8 cellular contexts compared by ENCODE assay signal in genomic region chr2:58762176-58762781, GRCh38.
A peak's percentile ranks its signal among the peaks of the same experiment; 100 is the strongest.
DNase-seq lines count a peak whose midpoint lies in the region; ATAC-seq lines count a peak whose summit lies in the region.

No MANE protein-coding gene starts in this region.

- peaks cover 6 to 17% of the 10 kb centered on the region in 2 donors for H3K4me1 Mint-ChIP-seq in stimulated activated naive B cell treated with anti-CD40 and anti-IgM and Interleukin-4, amounts not matched to agents 10 μg/mL and 1 μg/mL and 100 μg/mL, for 72 hours

- H3K9me3 ChIP-seq in iPS DF 6.9 (ENCODE audit: control insufficient read depth, insufficient read depth, low read length), result no peaks in the 10 kb centered on the region

- H3K4me3 ChIP-seq in iPS DF 6.9 (ENCODE audit: low read length), result no peak overlapping the region

- no CpG with 5 or more reads among the region's 5 CpGs for WGBS in iPS DF 6.9 (ENCODE audit: insufficient coverage, insufficient read length)

- no peaks in the 10 kb centered on the region for H3K36me3 ChIP-seq in iPS DF 6.9 (ENCODE audit: control insufficient read depth, insufficient read depth, low read length)

- H3K4me1 ChIP-seq in iPS DF 6.9 (ENCODE audit: control insufficient read depth, insufficient read depth, low read length), result peaks cover 3% of the 10 kb centered on the region

- no peak overlapping the region for H3K27ac Mint-ChIP-seq in stimulated activated naive B cell treated with anti-CD40 and anti-IgM and Interleukin-4, amounts not matched to agents 10 μg/mL and 1 μg/mL and 100 μg/mL, for 72 hours

- H3K27me3 ChIP-seq in iPS DF 6.9 (ENCODE audit: control insufficient read depth, insufficient read depth, low read length), result no peaks in the 10 kb centered on the region

- H3K9me3 Mint-ChIP-seq in stimulated activated naive B cell treated with anti-CD40 and anti-IgM and Interleukin-4, amounts not matched to agents 10 μg/mL and 1 μg/mL and 100 μg/mL, for 72 hours, result no peaks in the 10 kb centered on the region

- DNase-seq in DMS114 treated with DMSO at 0.1 percent for 48 hours (lab: John Stamatoyannopoulos, UW; ENCODE audit: unreplicated experiment) (peak; percentile 20), NCI-H345 treated with DMSO at 0.1 percent for 48 hours (lab: John Stamatoyannopoulos, UW; ENCODE audit: unreplicated experiment) (peak; percentile 40), amniotic stem cell (lab: John Stamatoyannopoulos, UW) (peak; percentile 20), iPS DF 6.9 (ENCODE audit: low read depth, low spot score) (peak; percentile 61)
- peak; percentile 24 for DNase-seq in stimulated activated naive B cell treated with anti-CD40 and anti-IgM and Interleukin-4, amounts not matched to agents 10 μg/mL and 1 μg/mL and 100 μg/mL, for 72 hours

- H3K36me3 Mint-ChIP-seq in stimulated activated naive B cell treated with anti-CD40 and anti-IgM and Interleukin-4, amounts not matched to agents 10 μg/mL and 1 μg/mL and 100 μg/mL, for 72 hours, result no peaks in the 10 kb centered on the region

- H3K27ac ChIP-seq in iPS DF 6.9 (ENCODE audit: low read length), result no peak overlapping the region

- no peak overlapping the region for H3K4me3 Mint-ChIP-seq in stimulated activated naive B cell treated with anti-CD40 and anti-IgM and Interleukin-4, amounts not matched to agents 10 μg/mL and 1 μg/mL and 100 μg/mL, for 72 hours

- peaks cover 0 to 4% of the 10 kb centered on the region in 2 donors for H3K27me3 Mint-ChIP-seq in stimulated activated naive B cell treated with anti-CD40 and anti-IgM and Interleukin-4, amounts not matched to agents 10 μg/mL and 1 μg/mL and 100 μg/mL, for 72 hours

- ATAC-seq in GM18873 (IDR thresholded peaks at IDR 0.05; ENCODE audit: low FRiP score, unreplicated experiment) (peak; percentile 67), HG03139 (IDR thresholded peaks at IDR 0.05; ENCODE audit: unreplicated experiment) (peak; percentile 87)
- ATAC-seq in stimulated activated naive B cell treated with anti-CD40 and anti-IgM and Interleukin-4, amounts not matched to agents 10 μg/mL and 1 μg/mL and 100 μg/mL, for 72 hours (replicated peaks), result peak; percentile 75 to 81
- no peak for ATAC-seq in activated CD4-positive, CD25-positive, alpha-beta regulatory T cell treated with anti-CD3 and anti-CD28 coated beads, Interleukin-2, amount 50 U/mL, for 24 hours

Comparison
In these comparisons a context has a peak if more than half of its experiments do, and no peak if none do; other contexts are left out.
1. ATAC-seq: peak in GM18873 (single experiment), HG03139 (single experiment) and stimulated activated naive B cell treated with anti-CD40 and anti-IgM and Interleukin-4, amounts not matched to agents 10 μg/mL and 1 μg/mL and 100 μg/mL, for 72 hours (2 of 2); none in activated CD4-positive, CD25-positive, alpha-beta regulatory T cell treated with anti-CD3 and anti-CD28 coated beads, Interleukin-2, amount 50 U/mL, for 24 hours (0 of 2).
2. Peak in every context shown above with its lines, with median percentiles within 50 percentile points of each other: DNase-seq.